ENCODE assay signal across 14 cellular contexts in the genomic region with DNA sequence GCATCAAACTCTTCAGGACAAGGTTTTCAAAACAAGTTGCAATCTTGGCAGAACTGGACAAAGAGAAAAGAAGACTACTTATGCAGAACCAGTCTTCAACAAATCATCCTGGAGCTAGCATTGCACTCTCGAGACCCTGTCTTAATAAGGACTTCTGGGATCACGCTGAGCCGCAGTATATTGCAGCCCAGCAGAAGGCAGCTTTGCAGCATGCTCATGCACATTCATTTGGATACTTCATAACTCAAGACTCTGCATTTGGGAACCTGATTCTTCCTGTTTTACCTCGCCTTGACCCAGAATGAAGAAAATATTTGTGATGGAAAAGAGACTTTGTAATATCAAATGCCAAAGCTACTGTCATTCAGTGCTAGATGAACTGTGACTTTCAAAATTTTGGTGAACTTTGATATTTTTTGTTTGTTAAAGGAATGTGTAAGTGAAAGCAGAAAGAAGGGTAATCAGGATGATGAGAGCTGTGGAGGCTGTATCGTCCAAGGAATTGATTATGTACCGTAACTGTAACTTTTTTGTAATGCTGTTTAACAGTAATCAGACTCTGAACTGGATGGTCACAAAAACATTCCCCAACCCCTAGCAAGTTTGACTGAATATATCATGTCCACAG. TPM values are rescaled to one million over a fixed set of nuclear protein-coding genes. Genes with fewer than 3 reads are reported as not detected.
DNase-seq lines count a peak whose midpoint lies in the region; ATAC-seq, FAIRE-seq and TF ChIP-seq lines count a peak whose summit lies in the region.
"Had no signal": no experiment of that assay in that cellular context is flagged by ENCODE, and none has a peak within 500 bp of the region (broad histone marks: within the 10 kb centered on the region; RNA-seq: fewer than 3 reads in every experiment).

No MANE protein-coding gene starts in this region.

- H3K79me2 ChIP-seq in DND-41 (ENCODE audit: insufficient read depth, low read length) = no peaks in the 10 kb centered on the region

- H3K4me2 ChIP-seq in DND-41 (ENCODE audit: insufficient read depth, low read length) = no peak overlapping the region
- H3K4me2 ChIP-seq: BLaER1 treated with 17β-estradiol and CSF1 and Interleukin-3, amounts not matched to agents 10 nM and 100 nM had no signal

- H3K9ac ChIP-seq in DND-41 (ENCODE audit: low read depth, low read length) = no peak overlapping the region
- H3K9ac ChIP-seq: BLaER1 treated with 17β-estradiol and CSF1 and Interleukin-3, amounts not matched to agents 10 nM and 100 nM had no signal

- H2AFZ ChIP-seq in DND-41 (ENCODE audit: low read depth, low read length) = no peak overlapping the region

- H3K27me3 ChIP-seq in DND-41 (ENCODE audit: insufficient read depth, low read length, poor library complexity) = peaks cover 3% of the 10 kb centered on the region
- no peaks in the 10 kb centered on the region for H3K27me3 ChIP-seq in bronchial epithelial cell (ENCODE audit: control insufficient read depth, insufficient read depth, low read length)
- H3K27me3 ChIP-seq: BLaER1 treated with 17β-estradiol and CSF1 and Interleukin-3, amounts not matched to agents 10 nM and 100 nM; heart left ventricle had no signal

- no peak overlapping the region for H3K27ac ChIP-seq in DND-41 (ENCODE audit: low read length)
- H3K27ac ChIP-seq: BLaER1 treated with 17β-estradiol and CSF1 and Interleukin-3, amounts not matched to agents 10 nM and 100 nM; heart left ventricle had no signal

- no peaks in the 10 kb centered on the region for H4K20me1 ChIP-seq in DND-41 (ENCODE audit: insufficient read depth, low read length)
- H4K20me1 ChIP-seq: BLaER1 treated with 17β-estradiol and CSF1 and Interleukin-3, amounts not matched to agents 10 nM and 100 nM had no signal

- H3K9me3 ChIP-seq in DND-41 (ENCODE audit: insufficient read depth, low read length, severe bottlenecking) = no peaks in the 10 kb centered on the region
- H3K9me3 ChIP-seq: BLaER1 treated with 17β-estradiol and CSF1 and Interleukin-3, amounts not matched to agents 10 nM and 100 nM; heart left ventricle had no signal

- DNase-seq in DND-41 (no peak), LNCaP clone FGC (ENCODE audit: low read depth) (no peak), bronchial epithelial cell (ENCODE audit: low read depth) (no peak), left kidney (ENCODE audit: low read depth, low spot score) (peak; percentile 4), NCI-H2107 treated with DMSO at 0.1 percent for 48 hours (lab: John Stamatoyannopoulos, UW; ENCODE audit: unreplicated experiment) (no peak), NCI-H2081 treated with DMSO at 0.1 percent for 48 hours (lab: John Stamatoyannopoulos, UW) (no peak)
- DNase-seq: activated CD8-positive, alpha-beta memory T cell treated with anti-CD3 and anti-CD28 coated beads, Interleukin-2, amount 50 U/mL, for 4 hours; effector CD8-positive, alpha-beta T cell; heart left ventricle; NCI-H2029 had no signal

- H3K36me3 ChIP-seq in DND-41 (ENCODE audit: insufficient read depth, low read length) = no peaks in the 10 kb centered on the region
- H3K36me3 ChIP-seq in bronchial epithelial cell (ENCODE audit: control insufficient read depth, insufficient read depth, low read length) = peaks cover 2% of the 10 kb centered on the region
- H3K36me3 ChIP-seq: BLaER1 treated with 17β-estradiol and CSF1 and Interleukin-3, amounts not matched to agents 10 nM and 100 nM had no signal

- no peaks in the 10 kb centered on the region for H3K4me1 ChIP-seq in DND-41 (ENCODE audit: insufficient read depth, low read length)
- H3K4me1 ChIP-seq: BLaER1 treated with 17β-estradiol and CSF1 and Interleukin-3, amounts not matched to agents 10 nM and 100 nM; heart left ventricle had no signal

- H3K4me3 ChIP-seq in DND-41 (ENCODE audit: low read depth in 1 of 2, low read length in 2 of 2) (no peak overlapping the region), LNCaP clone FGC (ENCODE audit: low read depth, low read length) (no peak overlapping the region), bronchial epithelial cell (ENCODE audit: low read depth, low read length) (no peak overlapping the region)
- H3K4me3 ChIP-seq: BLaER1 treated with 17β-estradiol and CSF1 and Interleukin-3, amounts not matched to agents 10 nM and 100 nM; heart left ventricle had no signal

- TF ChIP-seq CTCF in DND-41 (IDR thresholded peaks at IDR 0.05; ENCODE audit: borderline replicate concordance, extremely low read depth, low read length, poor library complexity, severe bottlenecking) (peak; percentile 22), LNCaP clone FGC (IDR thresholded peaks at IDR 0.05; ENCODE audit: control insufficient read depth, extremely low read depth, insufficient read depth) (peak; percentile 28; the same call in 1 of the 2 replicates), bronchial epithelial cell (IDR thresholded peaks at IDR 0.05; ENCODE audit: insufficient read depth, low read length, severe bottlenecking) (no peak)

- FAIRE-seq in bronchial epithelial cell (lab: Jason Lieb, UNC) = peak; percentile 7

- no peak for ATAC-seq in DND-41 (ENCODE audit: insufficient read depth, low read depth)
- no peak for ATAC-seq in HG03139 (IDR thresholded peaks at IDR 0.05; ENCODE audit: unreplicated experiment)
- no peak for ATAC-seq in HG02588 (IDR thresholded peaks at IDR 0.05; ENCODE audit: unreplicated experiment)
- ATAC-seq: heart left ventricle, WTC11 had no signal

RNA-seq across cellular contexts. Expression of gene HSPA4L, which starts 27.2 kb away (rescaled TPM):
- total RNA-seq in bronchial epithelial cell = 12.4 and 20.1 TPM in 2 replicates
